ENCODE assay signal across 11 cellular contexts in the genomic region with DNA sequence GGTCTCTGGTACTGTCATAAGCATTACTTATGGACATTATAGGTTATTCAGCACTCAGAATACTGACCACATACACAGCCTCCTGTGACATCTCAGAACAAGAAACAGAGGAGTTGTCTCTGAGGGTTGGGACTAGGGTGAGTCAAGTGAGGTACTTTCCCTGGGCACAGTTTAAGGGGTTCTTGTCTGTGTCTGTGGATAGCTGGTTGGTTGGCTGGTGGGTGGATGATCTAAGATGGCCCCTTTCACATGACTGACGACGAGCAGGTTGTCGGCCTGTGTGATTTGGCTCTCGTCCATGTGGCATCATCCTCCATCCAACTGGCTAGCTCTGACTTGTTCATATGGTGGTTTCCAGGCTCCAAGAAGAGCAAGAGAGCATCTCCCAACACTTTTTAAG.
A peak's percentile ranks its signal among the peaks of the same experiment; 100 is the strongest.
DNase-seq lines count a peak whose midpoint lies in the region; ATAC-seq, FAIRE-seq and TF ChIP-seq lines count a peak whose summit lies in the region.
"Had no signal": no experiment of that assay in that cellular context is flagged by ENCODE, and none has a peak within 500 bp of the region (broad histone marks: within the 10 kb centered on the region; RNA-seq: fewer than 3 reads in every experiment).

No MANE protein-coding gene starts in this region.

- no peaks in the 10 kb centered on the region for H3K9me3 ChIP-seq in SK-N-SH

- no peak overlapping the region for H3K9ac ChIP-seq in SK-N-SH

- no peak for TF ChIP-seq RAD21 in SK-N-SH (IDR thresholded peaks at IDR 0.05; ENCODE audit: low read length)

- H3K27me3 ChIP-seq in SK-N-SH (ENCODE audit: insufficient read depth), result no peaks in the 10 kb centered on the region

- DNase-seq in GM12892 (ENCODE audit: insufficient read length) (no peak), activated B cell treated with CpG ODN at 0.5 μM for 24 hours (no peak), DMS79 (lab: John Stamatoyannopoulos, UW) (no peak), SK-N-SH (no peak), left ventricle myocardium superior (no peak)
- DNase-seq in stimulated activated CD4-positive, alpha-beta T cell treated with anti-CD3 and anti-CD28 coated beads, Interleukin-15, amount 100 ng/mL, for 48 hours (ENCODE audit: low read depth in 2 of 2), result peak; percentile 66 to 70
- DNase-seq: amniotic stem cell; effector CD8-positive, alpha-beta T cell had no signal

- H3K4me3 ChIP-seq in SK-N-SH (ENCODE audit: low read depth in 2 of 2, low read length in 1 of 2), result no peak overlapping the region

- no peaks in the 10 kb centered on the region for H3K9me2 ChIP-seq in SK-N-SH

- no peak overlapping the region for H3K4me3 Mint-ChIP-seq in activated B cell treated with CpG ODN at 0.5 μM for 24 hours

- no peak overlapping the region for H3K27ac ChIP-seq in SK-N-SH (ENCODE audit: low read depth in 2 of 2, low read length in 1 of 2)

- H2AFZ ChIP-seq in SK-N-SH (ENCODE audit: low read depth), result no peak overlapping the region

- TF ChIP-seq CTCF in activated B cell treated with CpG ODN at 0.5 μM for 24 hours (IDR thresholded peaks at IDR 0.05) (no peak), SK-N-SH (IDR thresholded peaks at IDR 0.05) (no peak)

- H3K36me3 Mint-ChIP-seq in activated B cell treated with CpG ODN at 0.5 μM for 24 hours (ENCODE audit: low read depth), result peaks cover 62% of the 10 kb centered on the region

- H4K20me1 ChIP-seq in SK-N-SH (ENCODE audit: insufficient read depth), result no peaks in the 10 kb centered on the region

- POLR2A ChIA-PET in activated B cell treated with CpG ODN at 0.5 μM for 24 hours (lab: Charles Lee) (no interaction called here), SK-N-SH (lab: Yijun Ruan, JAX) (no interaction called here)

- H3K27ac Mint-ChIP-seq in activated B cell treated with CpG ODN at 0.5 μM for 24 hours, result peak overlapping the region; percentile 57

- H3K4me1 Mint-ChIP-seq in activated B cell treated with CpG ODN at 0.5 μM for 24 hours, result peaks cover 68% of the 10 kb centered on the region

- no peaks in the 10 kb centered on the region for H3K79me2 ChIP-seq in SK-N-SH (ENCODE audit: insufficient read depth)

- no peaks in the 10 kb centered on the region for H3K9me3 Mint-ChIP-seq in activated B cell treated with CpG ODN at 0.5 μM for 24 hours

- no peaks in the 10 kb centered on the region for H3K36me3 ChIP-seq in SK-N-SH (replicated peaks in 1 of 2; ENCODE audit: control insufficient read depth in 1 of 2, insufficient read depth in 2 of 2, low read length in 1 of 2)

- intact Hi-C loops in activated B cell treated with CpG ODN at 0.5 μM for 24 hours (cut with micrococcal nuclease) (no loop called here), left ventricle myocardium superior (cut with micrococcal nuclease) (no loop called here)

- WGBS in SK-N-SH (ENCODE audit: low lambda C conversion rate), result 5% methylated on average over 4 of the region's 4 CpGs

- H3K27me3 Mint-ChIP-seq in activated B cell treated with CpG ODN at 0.5 μM for 24 hours, result no peaks in the 10 kb centered on the region

- no peak overlapping the region for H3K4me2 ChIP-seq in SK-N-SH

- CTCF ChIA-PET in activated B cell treated with CpG ODN at 0.5 μM for 24 hours (lab: Charles Lee) (interaction anchor here (1.5 to 2.7 kb wide), 2 partner anchors 11 to 37 kb away, joined by 4 to 11 read pairs; no protein-coding TSS in a partner anchor), SK-N-SH (lab: Yijun Ruan, JAX) (interaction anchor here (1.6 to 3.7 kb wide), 3 partner anchors 11 to 42 kb away, joined by 4 to 16 read pairs (median 6); no protein-coding TSS in a partner anchor)

- FAIRE-seq in GM12892 (lab: Jason Lieb, UNC), result peak; percentile 60

- no peak for TF ChIP-seq EP300 in SK-N-SH (IDR thresholded peaks at IDR 0.05; ENCODE audit: borderline replicate concordance in 1 of 2, low read depth in 1 of 2, low read length in 1 of 2)

- H3K4me1 ChIP-seq in SK-N-SH (ENCODE audit: control insufficient read depth in 1 of 2, insufficient read depth in 2 of 2, low read depth in 1 of 2, low read length in 1 of 2), result no peaks in the 10 kb centered on the region

- ATAC-seq in GM21390 (IDR thresholded peaks at IDR 0.05; ENCODE audit: unreplicated experiment) (peak; percentile 49), activated B cell treated with CpG ODN at 0.5 μM for 24 hours (ENCODE audit: low read depth) (peak; percentile 74), GM21723 (IDR thresholded peaks at IDR 0.05; ENCODE audit: unreplicated experiment) (no peak), left ventricle myocardium superior (no peak)
- ATAC-seq: sciatic nerve had no signal

- H3F3A ChIP-seq in SK-N-SH (replicated peaks; ENCODE audit: insufficient read depth), result no peaks in the 10 kb centered on the region

- TF ChIP-seq POLR2A in GM12892 (IDR thresholded peaks at IDR 0.05; ENCODE audit: low read depth, low read length), result no peak

TF ChIP-seq in SK-N-SH, 30 proteins besides CTCF, POLR2A, EP300 and RAD21:
- TF ChIP-seq MXI1 (IDR thresholded peaks at IDR 0.05; ENCODE audit: low read depth, low read length), result no peak
- TF ChIP-seq, protein P1, sequence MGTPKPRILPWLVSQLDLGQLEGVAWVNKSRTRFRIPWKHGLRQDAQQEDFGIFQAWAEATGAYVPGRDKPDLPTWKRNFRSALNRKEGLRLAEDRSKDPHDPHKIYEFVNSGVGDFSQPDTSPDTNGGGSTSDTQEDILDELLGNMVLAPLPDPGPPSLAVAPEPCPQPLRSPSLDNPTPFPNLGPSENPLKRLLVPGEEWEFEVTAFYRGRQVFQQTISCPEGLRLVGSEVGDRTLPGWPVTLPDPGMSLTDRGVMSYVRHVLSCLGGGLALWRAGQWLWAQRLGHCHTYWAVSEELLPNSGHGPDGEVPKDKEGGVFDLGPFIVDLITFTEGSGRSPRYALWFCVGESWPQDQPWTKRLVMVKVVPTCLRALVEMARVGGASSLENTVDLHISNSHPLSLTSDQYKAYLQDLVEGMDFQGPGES (IDR thresholded peaks at IDR 0.05; ENCODE audit: low read depth, low read length), result no peak
- no peak for TF ChIP-seq MEF2A (IDR thresholded peaks at IDR 0.05; ENCODE audit: borderline replicate concordance, low read depth)
- TF ChIP-seq, protein P2, sequence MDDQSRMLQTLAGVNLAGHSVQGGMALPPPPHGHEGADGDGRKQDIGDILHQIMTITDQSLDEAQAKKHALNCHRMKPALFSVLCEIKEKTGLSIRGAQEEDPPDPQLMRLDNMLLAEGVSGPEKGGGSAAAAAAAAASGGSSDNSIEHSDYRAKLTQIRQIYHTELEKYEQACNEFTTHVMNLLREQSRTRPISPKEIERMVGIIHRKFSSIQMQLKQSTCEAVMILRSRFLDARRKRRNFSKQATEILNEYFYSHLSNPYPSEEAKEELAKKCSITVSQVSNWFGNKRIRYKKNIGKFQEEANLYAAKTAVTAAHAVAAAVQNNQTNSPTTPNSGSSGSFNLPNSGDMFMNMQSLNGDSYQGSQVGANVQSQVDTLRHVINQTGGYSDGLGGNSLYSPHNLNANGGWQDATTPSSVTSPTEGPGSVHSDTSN (IDR thresholded peaks at IDR 0.05), result no peak
- no peak for TF ChIP-seq TCF12 (IDR thresholded peaks at IDR 0.05)
- no peak for TF ChIP-seq FOSL2 (IDR thresholded peaks at IDR 0.05; ENCODE audit: borderline replicate concordance, low read depth)
- no peak for TF ChIP-seq TEAD4 (IDR thresholded peaks at IDR 0.05; ENCODE audit: borderline replicate concordance, insufficient read depth)
- TF ChIP-seq FOXM1 (IDR thresholded peaks at IDR 0.05; ENCODE audit: low read depth), result no peak
- no peak for TF ChIP-seq SMC3 (IDR thresholded peaks at IDR 0.05; ENCODE audit: low read depth, low read length)
- TF ChIP-seq NFIC (IDR thresholded peaks at IDR 0.05; ENCODE audit: borderline replicate concordance), result no peak
- TF ChIP-seq RCOR1 (IDR thresholded peaks at IDR 0.05; ENCODE audit: low read length), result no peak
- TF ChIP-seq CHD2 (IDR thresholded peaks at IDR 0.05; ENCODE audit: low read length, partially characterized antibody), result no peak

Comparison
In these comparisons a context has a peak if more than half of its experiments do, and no peak if none do; other contexts are left out.
1. DNase-seq: peak in stimulated activated CD4-positive, alpha-beta T cell treated with anti-CD3 and anti-CD28 coated beads, Interleukin-15, amount 100 ng/mL, for 48 hours (2 of 2); none in GM12892 (single experiment), activated B cell treated with CpG ODN at 0.5 μM for 24 hours (single experiment), DMS79 (single experiment), SK-N-SH (single experiment) and left ventricle myocardium superior (single experiment).
2. ATAC-seq: peak in GM21390 (single experiment) and activated B cell treated with CpG ODN at 0.5 μM for 24 hours (single experiment); none in GM21723 (single experiment) and left ventricle myocardium superior (single experiment).